ENCODE assay signal across 9 cellular contexts in the genomic region with DNA sequence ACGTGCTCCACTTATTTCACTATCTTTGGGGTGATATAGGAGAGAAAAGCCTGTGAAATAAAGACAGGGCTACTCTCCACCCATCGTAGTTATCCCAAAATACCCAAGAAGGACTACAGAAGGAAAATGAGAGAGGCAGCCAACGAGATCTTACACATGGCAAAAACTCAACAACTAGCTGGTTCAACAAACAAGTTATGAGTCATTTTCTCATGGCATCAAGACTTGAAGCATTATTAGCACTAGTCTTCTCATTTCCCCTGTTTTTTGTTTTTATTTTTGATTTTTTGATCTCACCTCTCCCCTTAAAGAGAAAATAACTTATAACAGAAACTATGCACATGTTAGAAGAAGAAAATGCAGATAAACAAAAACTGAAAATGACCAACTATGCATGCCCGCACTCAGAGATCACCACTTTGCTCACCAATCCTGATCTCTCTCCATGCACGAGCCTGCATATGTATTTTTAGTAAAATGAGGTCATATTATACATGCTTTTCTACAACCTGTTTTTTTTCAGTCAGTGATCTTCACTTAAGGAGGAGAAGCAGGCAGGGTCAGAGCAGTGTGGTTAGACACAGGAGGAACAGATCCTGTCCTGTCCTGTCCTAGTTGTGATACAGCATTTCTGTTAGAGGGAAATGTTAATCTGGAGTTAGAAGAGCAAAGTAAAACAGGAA. TPM values are rescaled to one million over a fixed set of nuclear protein-coding genes. Genes with fewer than 3 reads are reported as not detected.
DNase-seq lines count a peak whose midpoint lies in the region; ATAC-seq and TF ChIP-seq lines count a peak whose summit lies in the region.
"Had no signal": no experiment of that assay in that cellular context is flagged by ENCODE, and none has a peak within 500 bp of the region (broad histone marks: within the 10 kb centered on the region; RNA-seq: fewer than 3 reads in every experiment).

No MANE protein-coding gene starts in this region.

- no peak overlapping the region for H3K4me2 ChIP-seq in PC-3 (ENCODE audit: low read length)

- 0 out of 2 replicates have a peak, but pooled peaks have one; percentile 24 for ATAC-seq in PC-3

- WGBS in suprapubic skin = 28% methylated on average over 5 of the region's 5 CpGs

- H3K9ac ChIP-seq in PC-3 (ENCODE audit: low read length) = no peak overlapping the region

- H4K20me1 ChIP-seq in PC-3 (ENCODE audit: low read length) = no peaks in the 10 kb centered on the region

- H2AFZ ChIP-seq in PC-3 (ENCODE audit: low read length) = no peak overlapping the region

- H3K9me2 ChIP-seq in PC-3 (replicated peaks; ENCODE audit: low read length) = no peaks in the 10 kb centered on the region

- BruUV-seq in PC-3 (replicated peaks; lab: Mats Ljungman, UMichigan) = no TSS peak

- H3K36me3 ChIP-seq in PC-3 (ENCODE audit: low read depth, low read length) (no peaks in the 10 kb centered on the region), suprapubic skin (no peaks in the 10 kb centered on the region), BE2C (no peaks in the 10 kb centered on the region)

- H3K27ac ChIP-seq in PC-3 (ENCODE audit: low read length) (no peak overlapping the region), suprapubic skin (peak overlapping the region; percentile 78)
- H3K27ac ChIP-seq: 22Rv1 had no signal

- no peaks in the 10 kb centered on the region for H3F3A ChIP-seq in PC-3 (ENCODE audit: low read length, unreplicated experiment)

- DNase-seq in DMS53 (lab: John Stamatoyannopoulos, UW) = peak; percentile 15
- no peak for DNase-seq in DMS53 treated with DMSO at 0.1 percent for 48 hours (lab: John Stamatoyannopoulos, UW; ENCODE audit: unreplicated experiment)
- no peak for DNase-seq in PC-3
- peak; percentile 38 for DNase-seq in fibroblast of pulmonary artery (ENCODE audit: low read depth)
- DNase-seq in suprapubic skin (ENCODE audit: low spot score in 2 of 2) = no peak
- no peak for DNase-seq in NCI-H69 (lab: John Stamatoyannopoulos, UW)
- DNase-seq in BE2C = no peak
- no peak for DNase-seq in activated CD8-positive, alpha-beta memory T cell treated with anti-CD3 and anti-CD28 coated beads, Interleukin-2, amount 50 U/mL, for 4 hours

- H3K27me3 ChIP-seq in PC-3 (ENCODE audit: low read length) (no peaks in the 10 kb centered on the region), suprapubic skin (no peaks in the 10 kb centered on the region), BE2C (no peaks in the 10 kb centered on the region)

- CTCF ChIA-PET in PC-3 (lab: Charles Lee) = no interaction called here

- intact Hi-C loops in PC-3 (cut with micrococcal nuclease) = no loop called here

- H3K79me2 ChIP-seq in PC-3 (ENCODE audit: low read length) = no peaks in the 10 kb centered on the region

- no peak for TF ChIP-seq CTCF in PC-3 (conservative IDR thresholded peaks at IDR 0.05; ENCODE audit: low read depth, low read length)
- no peak for TF ChIP-seq CTCF in fibroblast of pulmonary artery (IDR thresholded peaks at IDR 0.05; ENCODE audit: low read length, missing control alignments)
- no peak for TF ChIP-seq CTCF in suprapubic skin (IDR thresholded peaks at IDR 0.05)
- TF ChIP-seq CTCF in BE2C (IDR thresholded peaks at IDR 0.05; ENCODE audit: low read depth, low read length) = no peak

- POLR2A ChIA-PET in PC-3 (lab: Charles Lee; ENCODE audit: unreplicated experiment) = no interaction called here

- TF ChIP-seq EP300 in suprapubic skin (IDR thresholded peaks at IDR 0.05) = no peak

- no peak for TF ChIP-seq POLR2A in suprapubic skin (IDR thresholded peaks at IDR 0.05)

- H3K4me3 ChIP-seq in PC-3 (ENCODE audit: low read length) (no peak overlapping the region), fibroblast of pulmonary artery (replicated peaks; ENCODE audit: low read depth, low read length) (no peak overlapping the region), suprapubic skin (no peak overlapping the region), BE2C (ENCODE audit: low read depth, low read length) (no peak overlapping the region)

- H3K4me1 ChIP-seq in PC-3 (ENCODE audit: insufficient read depth, low read length) = no peaks in the 10 kb centered on the region
- peaks cover 50% of the 10 kb centered on the region for H3K4me1 ChIP-seq in suprapubic skin
- peaks cover 18% of the 10 kb centered on the region for H3K4me1 ChIP-seq in BE2C

- H3K9me3 ChIP-seq in PC-3 (ENCODE audit: low read length) (no peaks in the 10 kb centered on the region), suprapubic skin (no peaks in the 10 kb centered on the region), BE2C (no peaks in the 10 kb centered on the region)

RNA-seq across cellular contexts. Expression of a gene that starts 22.8 kb away (rescaled TPM):
- 9.7 and 16.3 TPM in 2 replicates for total RNA-seq in PC-3 (2014; rRNA removed)
- total RNA-seq in suprapubic skin = 10 to 100 TPM; 24.2 to 47.3 (median 28.7) TPM
- polyA plus RNA-seq in BE2C (2012; ENCODE audit: insufficient read depth, insufficient read length, low read depth) = 17.0 TPM

RNA-seq across cellular contexts. Expression of a gene that starts 33.4 kb away (rescaled TPM):
- total RNA-seq in PC-3 (2014; rRNA removed) = 199 and 211 TPM in 2 replicates
- 10 to 100 TPM; 28.8 to 42.9 (median 37.6) TPM for total RNA-seq in suprapubic skin
- 250 TPM for polyA plus RNA-seq in BE2C (2012; ENCODE audit: insufficient read depth, insufficient read length, low read depth)

RNA-seq across cellular contexts. Expression of a gene that starts 47.3 kb away (rescaled TPM):
- 39.1 and 45.8 TPM in 2 replicates for total RNA-seq in PC-3 (2014; rRNA removed)
- total RNA-seq in suprapubic skin = 10 to 100 TPM; 37.1 to 71.4 (median 52.2) TPM
- 38.5 TPM for polyA plus RNA-seq in BE2C (2012; ENCODE audit: insufficient read depth, insufficient read length, low read depth)

Comparison
In these comparisons a context has a peak if more than half of its experiments do, and no peak if none do; other contexts are left out.
1. DNase-seq: peak in DMS53 (single experiment) and fibroblast of pulmonary artery (single experiment); none in DMS53 treated with DMSO at 0.1 percent for 48 hours (single experiment), PC-3 (single experiment), suprapubic skin (0 of 2), NCI-H69 (single experiment), BE2C (single experiment) and activated CD8-positive, alpha-beta memory T cell treated with anti-CD3 and anti-CD28 coated beads, Interleukin-2, amount 50 U/mL, for 4 hours (single experiment).